9 cellular contexts compared by ENCODE assay signal in the genomic region with DNA sequence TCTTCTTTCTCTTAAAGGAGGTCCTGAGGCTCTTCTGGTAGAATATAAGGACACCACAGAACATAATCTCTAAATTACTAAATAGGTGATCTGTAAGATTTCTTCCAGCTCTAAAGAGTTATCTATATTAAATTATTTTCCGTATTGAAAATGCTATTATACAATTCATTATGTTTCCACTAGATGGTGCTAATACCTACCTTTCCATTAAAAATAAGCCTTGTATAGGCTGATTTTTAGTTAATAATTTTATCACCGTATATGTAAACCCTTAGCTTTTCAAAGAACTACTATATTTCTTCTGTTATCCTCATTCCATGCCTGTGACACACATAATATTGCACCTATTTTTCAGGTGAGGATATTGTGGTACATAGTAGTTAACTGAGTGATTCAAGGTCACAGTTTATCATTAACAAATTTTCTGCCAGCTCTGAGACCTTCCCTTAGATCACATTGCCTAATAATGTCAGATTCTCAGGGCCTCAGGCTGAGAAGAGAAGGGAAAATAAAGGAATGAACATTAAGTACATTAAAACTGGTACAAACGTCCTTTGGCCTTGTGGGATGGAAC.
DNase-seq lines count a peak whose midpoint lies in the region; ATAC-seq, FAIRE-seq and TF ChIP-seq lines count a peak whose summit lies in the region.
"Had no signal": no experiment of that assay in that cellular context is flagged by ENCODE, and none has a peak within 500 bp of the region (broad histone marks: within the 10 kb centered on the region; RNA-seq: fewer than 3 reads in every experiment).

No MANE protein-coding gene starts in this region.

- FAIRE-seq in pancreas (lab: Jason Lieb, UNC): peak; percentile 86

- WGBS in pancreas, 2 donors: 7% methylated on average over 3 of the region's 3 CpGs

- H3K4me3 ChIP-seq in choroid plexus epithelial cell (ENCODE audit: low read depth, low read length) (no peak overlapping the region), pancreas (no peak overlapping the region)

- no peak overlapping the region for H3K27ac ChIP-seq in pancreas

- peaks cover 0 to 17% (median 0%) of the 10 kb centered on the region in 4 donors for H3K27me3 ChIP-seq in pancreas

- intact Hi-C loops in pancreas (cut with DNase I): no loop called here

- H3K36me3 ChIP-seq in pancreas: no peaks in the 10 kb centered on the region

- ATAC-seq in pancreas (peak in 2 of 4 donors; percentile 59 to 64), HG02763 (IDR thresholded peaks at IDR 0.05; ENCODE audit: unreplicated experiment) (no peak)

- DNase-seq in NCI-H1105 treated with DMSO at 0.1 percent for 48 hours (lab: John Stamatoyannopoulos, UW): peak; percentile 27
- no peak for DNase-seq in NCI-H1105 (lab: John Stamatoyannopoulos, UW)
- peak; percentile 2 for DNase-seq in NCI-H1694 treated with DMSO at 0.1 percent for 48 hours (lab: John Stamatoyannopoulos, UW)
- peak; percentile 13 for DNase-seq in choroid plexus epithelial cell (ENCODE audit: low read depth)
- no peak for DNase-seq in pancreas
- no peak for DNase-seq in activated effector memory CD4-positive, alpha-beta T cell treated with anti-CD3 and anti-CD28 coated beads, Interleukin-2, amount 50 U/mL, for 16 hours
- DNase-seq in ecto neural progenitor cell (ENCODE audit: low spot score): no peak
- DNase-seq: caudate nucleus had no signal

- peaks cover 0 to 5% (median 0%) of the 10 kb centered on the region in 3 donors for H3K4me1 ChIP-seq in pancreas

- no peaks in the 10 kb centered on the region for H3K9me3 ChIP-seq in pancreas

- peak; percentile 34 for TF ChIP-seq CTCF in choroid plexus epithelial cell (conservative IDR thresholded peaks at IDR 0.05; ENCODE audit: low read depth, low read length)
- peak; percentile 18 to 60 (median 36) for TF ChIP-seq CTCF in pancreas (IDR thresholded peaks at IDR 0.05)

Comparison
In these comparisons a context has a peak if more than half of its experiments do, and no peak if none do; other contexts are left out.
1. DNase-seq: peak in NCI-H1105 treated with DMSO at 0.1 percent for 48 hours (single experiment), NCI-H1694 treated with DMSO at 0.1 percent for 48 hours (single experiment) and choroid plexus epithelial cell (single experiment); none in NCI-H1105 (single experiment), pancreas (0 of 6), activated effector memory CD4-positive, alpha-beta T cell treated with anti-CD3 and anti-CD28 coated beads, Interleukin-2, amount 50 U/mL, for 16 hours (single experiment) and ecto neural progenitor cell (single experiment).